In the genomic region with DNA sequence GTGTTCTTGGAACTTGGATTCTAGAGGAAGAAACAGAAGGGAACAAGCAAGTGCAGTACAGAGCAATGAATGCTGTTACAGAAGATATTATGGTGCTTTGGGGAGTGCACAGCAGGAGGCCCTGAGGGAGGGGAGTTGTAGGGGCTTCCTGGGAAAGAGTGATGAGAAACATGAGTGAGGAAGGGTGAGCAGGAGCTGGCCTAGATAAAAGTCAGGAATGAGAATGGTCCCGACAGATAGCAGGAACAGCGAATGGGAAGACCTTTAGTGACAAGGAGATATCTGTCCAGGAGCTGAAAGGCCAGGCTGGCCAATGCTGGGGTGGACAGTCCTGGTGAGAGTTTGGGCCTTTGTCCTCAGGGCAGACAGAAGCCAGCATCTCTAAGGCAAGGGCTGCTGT, we compare ENCODE assay signal across 27 cellular contexts.
"Had no signal": no experiment of that assay in that cellular context is flagged by ENCODE, and none has a peak within 500 bp of the region (broad histone marks: within the 10 kb centered on the region; RNA-seq: fewer than 3 reads in every experiment).

No MANE protein-coding gene starts in this region.

- H3K27me3 Mint-ChIP-seq: activated CD4-positive, alpha-beta T cell treated with anti-CD3 and anti-CD28 coated beads, Interleukin-2, amount 10 ng/mL, durations not matched to agents 7 days and 5 days; activated CD8-positive, alpha-beta T cell treated with anti-CD3 and anti-CD28 coated beads for 36 hours; activated naive CD8-positive, alpha-beta T cell; activated T-helper 17 cell treated with anti-CD3 and anti-CD28 coated beads, Interleukin-2, amount 50 U/mL, for 72 hours; central memory CD8-positive, alpha-beta T cell; dendritic cell treated with granulocyte-macrophage colony-stimulating factor and Interleukin-4, amounts not matched to agents 40 ng/mL and 50 ng/mL, for 4 days had no signal

- DNase-seq: activated CD4-positive, alpha-beta T cell treated with anti-CD3 and anti-CD28 coated beads for 1 hour; activated CD4-positive, alpha-beta T cell treated with anti-CD3 and anti-CD28 coated beads for 4 hours; activated CD4-positive, alpha-beta T cell treated with anti-CD3 and anti-CD28 coated beads, Interleukin-2, amount 10 ng/mL, durations not matched to agents 7 days and 5 days; activated CD4-positive, alpha-beta T cell treated with anti-CD3 and anti-CD28 coated beads, Interleukin-2, amount 50 U/mL, for 48 hours; activated CD8-positive, alpha-beta memory T cell treated with anti-CD3 and anti-CD28 coated beads for 24 hours; activated CD8-positive, alpha-beta T cell treated with anti-CD3 and anti-CD28 coated beads for 36 hours; activated effector memory CD4-positive, alpha-beta T cell treated with Interleukin-2 at 50 U/mL for 16 hours; activated gamma-delta T cell treated with Interleukin-2 at 50 U/mL for 16 hours; activated naive CD4-positive, alpha-beta T cell treated with anti-CD3 and anti-CD28 coated beads, Interleukin-2, amount 50 U/mL, for 16 hours; activated naive CD4-positive, alpha-beta T cell treated with Interleukin-2 at 50 U/mL for 16 hours; activated T-cell treated with anti-CD3 and anti-CD28 coated beads, Interleukin-2, amount 50 U/mL, for 4 hours; amniotic stem cell; anterior cingulate cortex; brain microvascular endothelial cell; dorsolateral prefrontal cortex; effector memory CD4-positive, alpha-beta T cell; endodermal cell; foreskin fibroblast; T-helper 2 cell had no signal

- H3K4me1 Mint-ChIP-seq: activated CD4-positive, alpha-beta T cell treated with anti-CD3 and anti-CD28 coated beads, Interleukin-2, amount 10 ng/mL, durations not matched to agents 7 days and 5 days; activated T-helper 17 cell treated with anti-CD3 and anti-CD28 coated beads, Interleukin-2, amount 50 U/mL, for 72 hours; central memory CD8-positive, alpha-beta T cell; WTC11 had no signal

- H3K27ac Mint-ChIP-seq: activated CD4-positive, alpha-beta T cell treated with anti-CD3 and anti-CD28 coated beads, Interleukin-2, amount 10 ng/mL, durations not matched to agents 7 days and 5 days; activated CD8-positive, alpha-beta T cell treated with anti-CD3 and anti-CD28 coated beads for 36 hours; activated naive CD8-positive, alpha-beta T cell; activated T-helper 17 cell treated with anti-CD3 and anti-CD28 coated beads, Interleukin-2, amount 50 U/mL, for 72 hours; dendritic cell treated with granulocyte-macrophage colony-stimulating factor and Interleukin-4, amounts not matched to agents 40 ng/mL and 50 ng/mL, for 4 days; endodermal cell; WTC11 had no signal

- H3K27ac ChIP-seq: brain microvascular endothelial cell, coronary artery, dorsolateral prefrontal cortex, VCaP had no signal

- H3K36me3 Mint-ChIP-seq: activated naive CD8-positive, alpha-beta T cell; WTC11 had no signal

- H3K4me3 Mint-ChIP-seq: activated CD4-positive, alpha-beta T cell treated with anti-CD3 and anti-CD28 coated beads, Interleukin-2, amount 10 ng/mL, durations not matched to agents 7 days and 5 days; activated CD8-positive, alpha-beta T cell treated with anti-CD3 and anti-CD28 coated beads for 36 hours; activated naive CD8-positive, alpha-beta T cell; activated T-cell treated with anti-CD3 and anti-CD28 coated beads, Interleukin-2, amount 50 U/mL, for 4 hours; activated T-helper 17 cell treated with anti-CD3 and anti-CD28 coated beads, Interleukin-2, amount 50 U/mL, for 72 hours; central memory CD8-positive, alpha-beta T cell; dendritic cell treated with granulocyte-macrophage colony-stimulating factor and Interleukin-4, amounts not matched to agents 40 ng/mL and 50 ng/mL, for 4 days; endodermal cell; WTC11 had no signal

- ATAC-seq: activated CD8-positive, alpha-beta T cell treated with anti-CD3 and anti-CD28 coated beads for 36 hours; activated T-cell treated with anti-CD3 and anti-CD28 coated beads, Interleukin-2, amount 50 U/mL, for 4 hours; activated T-helper 17 cell treated with anti-CD3 and anti-CD28 coated beads, Interleukin-2, amount 50 U/mL, for 72 hours; esophagus mucosa; WTC11 had no signal

- H3K36me3 ChIP-seq: brain microvascular endothelial cell had no signal

- H3K4me3 ChIP-seq: coronary artery, dorsolateral prefrontal cortex had no signal

- H3K9me3 Mint-ChIP-seq: activated CD4-positive, alpha-beta T cell treated with anti-CD3 and anti-CD28 coated beads, Interleukin-2, amount 10 ng/mL, durations not matched to agents 7 days and 5 days; activated CD8-positive, alpha-beta T cell treated with anti-CD3 and anti-CD28 coated beads for 36 hours; activated T-cell treated with anti-CD3 and anti-CD28 coated beads, Interleukin-2, amount 50 U/mL, for 4 hours; activated T-helper 17 cell treated with anti-CD3 and anti-CD28 coated beads, Interleukin-2, amount 50 U/mL, for 72 hours; central memory CD8-positive, alpha-beta T cell; dendritic cell treated with granulocyte-macrophage colony-stimulating factor and Interleukin-4, amounts not matched to agents 40 ng/mL and 50 ng/mL, for 4 days; endodermal cell; WTC11 had no signal

- H3K27me3 ChIP-seq: brain microvascular endothelial cell, dorsolateral prefrontal cortex had no signal
